In the genomic region with DNA sequence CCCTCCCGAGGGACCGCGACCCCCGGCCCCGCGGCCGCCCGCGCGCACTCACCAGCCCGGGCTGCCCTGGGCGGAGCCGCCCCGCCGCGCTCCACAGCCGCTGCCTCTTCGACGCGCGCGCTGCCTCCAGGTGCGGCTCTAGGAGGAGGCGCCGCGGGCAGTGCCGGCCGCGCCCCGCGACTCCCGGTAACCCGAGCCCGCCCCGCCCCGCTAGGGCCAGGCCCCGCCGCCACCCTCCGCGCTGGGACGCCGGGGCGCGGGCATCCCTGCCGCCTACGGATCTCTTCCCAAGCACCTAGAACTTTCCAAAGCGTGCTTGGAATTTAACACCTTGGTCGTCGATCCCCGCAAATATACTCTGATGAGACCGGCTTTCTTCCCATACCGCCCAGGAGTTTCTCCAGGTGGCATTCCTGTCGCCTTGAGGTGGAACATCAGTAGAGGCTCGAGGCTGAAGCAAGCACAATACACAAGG, we compare ENCODE assay signal across 9 cellular contexts. TPM values are rescaled to one million over a fixed set of nuclear protein-coding genes. Genes with fewer than 3 reads are reported as not detected.
DNase-seq lines count a peak whose midpoint lies in the region; ATAC-seq and TF ChIP-seq lines count a peak whose summit lies in the region.
"Had no signal": no experiment of that assay in that cellular context is flagged by ENCODE, and none has a peak within 500 bp of the region (broad histone marks: within the 10 kb centered on the region; RNA-seq: fewer than 3 reads in every experiment).

A gene with protein sequence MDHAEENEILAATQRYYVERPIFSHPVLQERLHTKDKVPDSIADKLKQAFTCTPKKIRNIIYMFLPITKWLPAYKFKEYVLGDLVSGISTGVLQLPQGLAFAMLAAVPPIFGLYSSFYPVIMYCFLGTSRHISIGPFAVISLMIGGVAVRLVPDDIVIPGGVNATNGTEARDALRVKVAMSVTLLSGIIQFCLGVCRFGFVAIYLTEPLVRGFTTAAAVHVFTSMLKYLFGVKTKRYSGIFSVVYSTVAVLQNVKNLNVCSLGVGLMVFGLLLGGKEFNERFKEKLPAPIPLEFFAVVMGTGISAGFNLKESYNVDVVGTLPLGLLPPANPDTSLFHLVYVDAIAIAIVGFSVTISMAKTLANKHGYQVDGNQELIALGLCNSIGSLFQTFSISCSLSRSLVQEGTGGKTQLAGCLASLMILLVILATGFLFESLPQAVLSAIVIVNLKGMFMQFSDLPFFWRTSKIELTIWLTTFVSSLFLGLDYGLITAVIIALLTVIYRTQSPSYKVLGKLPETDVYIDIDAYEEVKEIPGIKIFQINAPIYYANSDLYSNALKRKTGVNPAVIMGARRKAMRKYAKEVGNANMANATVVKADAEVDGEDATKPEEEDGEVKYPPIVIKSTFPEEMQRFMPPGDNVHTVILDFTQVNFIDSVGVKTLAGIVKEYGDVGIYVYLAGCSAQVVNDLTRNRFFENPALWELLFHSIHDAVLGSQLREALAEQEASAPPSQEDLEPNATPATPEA (minus strand): TSS at position 162 of the 475 bp plus-strand sequence. CDS start 24,693 bp downstream, outside the sequence.

- DNase-seq in GM06990 (ENCODE audit: extremely low read depth, insufficient read length) (peak; percentile 14), HPDE6-E6E7 (ENCODE audit: extremely low spot score) (peak; percentile 52), left ventricle myocardium superior (no peak), foreskin melanocyte (no peak), RKO (ENCODE audit: low spot score) (no peak)
- DNase-seq in activated CD8-positive, alpha-beta T cell treated with anti-CD3 and anti-CD28 coated beads for 36 hours = no peak

- H3K4me3 ChIP-seq in GM06990 (replicated peaks; ENCODE audit: low read depth, low read length) (no peak within 1 kb of the TSS), skeletal muscle satellite cell (ENCODE audit: low read length) (peak within 1 kb of the TSS; percentile 61)
- H3K4me3 ChIP-seq: SJSA1 had no signal

- H3K36me3 Mint-ChIP-seq in activated CD8-positive, alpha-beta T cell treated with anti-CD3 and anti-CD28 coated beads for 36 hours (ENCODE audit: low read depth) = no peaks in the 10 kb centered on the region

- intact Hi-C loops in activated CD8-positive, alpha-beta T cell treated with anti-CD3 and anti-CD28 coated beads for 36 hours (cut with micrococcal nuclease) = no loop called here
- intact Hi-C loops in left ventricle myocardium superior (cut with micrococcal nuclease) = no loop called here

- H3K27me3 Mint-ChIP-seq in activated CD8-positive, alpha-beta T cell treated with anti-CD3 and anti-CD28 coated beads for 36 hours = peaks cover 52% of the 10 kb centered on the region

- no peak within 1 kb of the TSS for H3K27ac Mint-ChIP-seq in activated CD8-positive, alpha-beta T cell treated with anti-CD3 and anti-CD28 coated beads for 36 hours

- ATAC-seq in activated CD8-positive, alpha-beta T cell treated with anti-CD3 and anti-CD28 coated beads for 36 hours = peak; percentile 79
- ATAC-seq in left ventricle myocardium superior = peak; percentile 32
- ATAC-seq in GM18873 (IDR thresholded peaks at IDR 0.05; ENCODE audit: low FRiP score, unreplicated experiment) = no peak

- peaks cover 10% of the 10 kb centered on the region for H3K4me1 Mint-ChIP-seq in activated CD8-positive, alpha-beta T cell treated with anti-CD3 and anti-CD28 coated beads for 36 hours (ENCODE audit: low read depth)

- no peak for TF ChIP-seq CTCF in GM06990 (IDR thresholded peaks at IDR 0.05; ENCODE audit: insufficient read depth, low read length, poor library complexity, severe bottlenecking)
- no peak for TF ChIP-seq CTCF in activated CD8-positive, alpha-beta T cell treated with anti-CD3 and anti-CD28 coated beads for 36 hours (IDR thresholded peaks at IDR 0.05)

- POLR2A ChIA-PET in activated CD8-positive, alpha-beta T cell treated with anti-CD3 and anti-CD28 coated beads for 36 hours (lab: Charles Lee) = no interaction called here

- peaks cover 11% of the 10 kb centered on the region for H3K4me1 ChIP-seq in skeletal muscle satellite cell (ENCODE audit: control insufficient read depth, insufficient read depth, low read length)
- H3K4me1 ChIP-seq: SJSA1 had no signal

- no peak within 1 kb of the TSS for H3K9ac ChIP-seq in skeletal muscle satellite cell (ENCODE audit: low read depth, low read length)

- no peaks in the 10 kb centered on the region for H3K9me3 ChIP-seq in skeletal muscle satellite cell (replicated peaks; ENCODE audit: low read length)
- H3K9me3 ChIP-seq: SJSA1 had no signal

- H3K9me3 Mint-ChIP-seq in activated CD8-positive, alpha-beta T cell treated with anti-CD3 and anti-CD28 coated beads for 36 hours = no peaks in the 10 kb centered on the region

- CTCF ChIA-PET in activated CD8-positive, alpha-beta T cell treated with anti-CD3 and anti-CD28 coated beads for 36 hours (lab: Charles Lee) = interaction anchor here (1.0 to 1.5 kb wide), 3 partner anchors 31 to 704 kb away, joined by 3 read pairs; no protein-coding TSS in a partner anchor

- peak within 1 kb of the TSS; percentile 84 for H3K4me2 ChIP-seq in skeletal muscle satellite cell (ENCODE audit: low read length)

- no peaks in the 10 kb centered on the region for H3K36me3 ChIP-seq in GM06990 (ENCODE audit: control insufficient read depth, insufficient read depth, low read length)
- H3K36me3 ChIP-seq in skeletal muscle satellite cell (ENCODE audit: insufficient read depth, low read length) = no peaks in the 10 kb centered on the region
- H3K36me3 ChIP-seq: SJSA1 had no signal

- peaks cover 2% of the 10 kb centered on the region; the same call in 1 of the 2 replicates for H3K27me3 ChIP-seq in GM06990 (replicated peaks; ENCODE audit: control insufficient read depth, insufficient read depth, low read length)
- H3K27me3 ChIP-seq in skeletal muscle satellite cell (ENCODE audit: control insufficient read depth, insufficient read depth, low read length) = peaks cover 51% of the 10 kb centered on the region

- peak within 1 kb of the TSS; percentile 60 for H3K4me3 Mint-ChIP-seq in activated CD8-positive, alpha-beta T cell treated with anti-CD3 and anti-CD28 coated beads for 36 hours

RNA-seq across cellular contexts. Expression of the gene that starts here (rescaled TPM):
- not detected for total RNA-seq in activated CD8-positive, alpha-beta T cell treated with anti-CD3 and anti-CD28 coated beads for 36 hours
- not detected for total RNA-seq in left ventricle myocardium superior
- total RNA-seq in skeletal muscle satellite cell (2012; rRNA removed) = not detected in 2 replicates
- total RNA-seq: SJSA1 had no signal

Comparison
In these comparisons a context has a peak if more than half of its experiments do, and no peak if none do; other contexts are left out.
1. Peak in ATAC-seq in activated CD8-positive, alpha-beta T cell treated with anti-CD3 and anti-CD28 coated beads for 36 hours; RNA of the gene not detected or under 1 TPM.
2. Peak in ATAC-seq in left ventricle myocardium superior; RNA of the gene not detected or under 1 TPM.
3. DNase-seq: peak in GM06990 (single experiment) and HPDE6-E6E7 (single experiment); none in activated CD8-positive, alpha-beta T cell treated with anti-CD3 and anti-CD28 coated beads for 36 hours (single experiment), left ventricle myocardium superior (single experiment), foreskin melanocyte (single experiment) and RKO (single experiment).